29 cellular contexts compared by ENCODE assay signal in genomic region chr16:87472935-87473334, GRCh38.
"Had no signal": no experiment of that assay in that cellular context is flagged by ENCODE, and none has a peak within 500 bp of the region (broad histone marks: within the 10 kb centered on the region; RNA-seq: fewer than 3 reads in every experiment).

No MANE protein-coding gene starts in this region.

- H3K27ac ChIP-seq: neural progenitor cell, pancreas, psoas muscle, right lobe of liver, suprapubic skin, testis, tibial artery, upper lobe of right lung, uterus had no signal

- H3K9me3 ChIP-seq: pancreas, psoas muscle, right lobe of liver, spleen, suprapubic skin, testis, tibial artery, transverse colon, upper lobe of right lung, uterus had no signal

- H3K27me3 ChIP-seq: neural progenitor cell, pancreas, right lobe of liver, spleen, suprapubic skin, testis, tibial artery, transverse colon, upper lobe of right lung, uterus had no signal

- DNase-seq: naive thymus-derived CD4-positive, alpha-beta T cell; natural killer cell; pancreas; psoas muscle; right lobe of liver; spleen; stimulated activated CD4-positive, alpha-beta T cell treated with anti-CD3 and anti-CD28 coated beads, Interleukin-12 subunit alpha, Interleukin-12 subunit beta, amount 100 ng/mL, for 4 hours; stimulated activated CD4-positive, alpha-beta T cell treated with anti-CD3 and anti-CD28 coated beads, Interleukin-1b, Interleukin-23, amount 100 ng/mL, for 48 hours; stimulated activated CD4-positive, alpha-beta T cell treated with anti-CD3 and anti-CD28 coated beads, Interleukin-4, amount 100 ng/mL, for 1 hour; stimulated activated CD4-positive, alpha-beta T cell treated with anti-CD3 and anti-CD28 coated beads, Interleukin-4, amount 100 ng/mL, for 4 hours; stimulated activated CD8-positive, alpha-beta memory T cell treated with anti-CD3 and anti-CD28 coated beads, Interleukin-4, amount 100 ng/mL, for 48 hours; stimulated activated naive CD4-positive, alpha-beta T cell; stimulated activated naive CD8-positive, alpha-beta T cell treated with anti-CD3 and anti-CD28 coated beads, Interleukin-15, amount 100 ng/mL, for 72 hours; stimulated activated naive CD8-positive, alpha-beta T cell treated with anti-CD3 and anti-CD28 coated beads, Interleukin-15, Interleukin-2, amounts not matched to agents 100 U/mL and 50 U/mL, for 24 hours; substantia nigra; testis; tibial artery; transverse colon; upper lobe of right lung; uterus had no signal

- H3K36me3 Mint-ChIP-seq: natural killer cell had no signal

- H3K4me3 ChIP-seq: neural progenitor cell, pancreas, psoas muscle, right lobe of liver, skin epidermis, smooth muscle cell, spleen, suprapubic skin, testis, tibial artery, transverse colon, upper lobe of right lung, uterus had no signal

- H3K36me3 ChIP-seq: neural progenitor cell, pancreas, suprapubic skin, upper lobe of right lung, uterus had no signal

- H3K27ac Mint-ChIP-seq: natural killer cell; nephron; progenitor cell of endocrine pancreas; stimulated activated memory B cell treated with anti-CD40 and anti-IgM and Interleukin-4, amounts not matched to agents 10 μg/mL and 1 μg/mL and 100 μg/mL, for 72 hours; type B pancreatic cell had no signal

- H3K9me3 Mint-ChIP-seq: naive thymus-derived CD4-positive, alpha-beta T cell; natural killer cell; nephron; neural progenitor cell; stimulated activated memory B cell treated with anti-CD40 and anti-IgM and Interleukin-4, amounts not matched to agents 10 μg/mL and 1 μg/mL and 100 μg/mL, for 72 hours; stimulated activated naive CD8-positive, alpha-beta T cell treated with anti-CD3 and anti-CD28 coated beads, Interleukin-15, amount 100 ng/mL, for 72 hours; type B pancreatic cell had no signal

- ATAC-seq: naive thymus-derived CD4-positive, alpha-beta T cell; natural killer cell; pancreas; psoas muscle; right cardiac atrium; stimulated activated memory B cell treated with anti-CD40 and anti-IgM and Interleukin-4, amounts not matched to agents 10 μg/mL and 1 μg/mL and 100 μg/mL, for 72 hours; stimulated activated naive CD8-positive, alpha-beta T cell treated with anti-CD3 and anti-CD28 coated beads, Interleukin-15, amount 100 ng/mL, for 72 hours; stimulated activated naive CD8-positive, alpha-beta T cell treated with anti-CD3 and anti-CD28 coated beads, Interleukin-15, Interleukin-2, amounts not matched to agents 100 U/mL and 50 U/mL, for 24 hours had no signal

- H3K27me3 Mint-ChIP-seq: naive thymus-derived CD4-positive, alpha-beta T cell; progenitor cell of endocrine pancreas; stimulated activated naive CD8-positive, alpha-beta T cell treated with anti-CD3 and anti-CD28 coated beads, Interleukin-15, amount 100 ng/mL, for 72 hours; type B pancreatic cell had no signal

- H3K4me3 Mint-ChIP-seq: natural killer cell; nephron; neural progenitor cell; stimulated activated memory B cell treated with anti-CD40 and anti-IgM and Interleukin-4, amounts not matched to agents 10 μg/mL and 1 μg/mL and 100 μg/mL, for 72 hours; stimulated activated naive CD8-positive, alpha-beta T cell treated with anti-CD3 and anti-CD28 coated beads, Interleukin-15, amount 100 ng/mL, for 72 hours; type B pancreatic cell had no signal
